ENCODE assay signal across 24 cellular contexts in genomic region chr10:77599651-77600050, GRCh38. TPM values are rescaled to one million over a fixed set of nuclear protein-coding genes. Genes with fewer than 3 reads are reported as not detected.
"Had no signal": no experiment of that assay in that cellular context is flagged by ENCODE, and none has a peak within 500 bp of the region (broad histone marks: within the 10 kb centered on the region; RNA-seq: fewer than 3 reads in every experiment).

No MANE protein-coding gene starts in this region.

- H3K4me3 ChIP-seq: heart left ventricle, left ventricle myocardium inferior, lung, right atrium auricular region, right lobe of liver, tibial nerve, vagina had no signal

- H3K4me1 ChIP-seq: left ventricle myocardium inferior, parathyroid adenoma, right atrium auricular region had no signal

- H3K36me3 Mint-ChIP-seq: immature natural killer cell; mesothelial cell of epicardium; naive B cell; stimulated activated memory B cell treated with anti-CD40 and anti-IgM and Interleukin-4, amounts not matched to agents 10 μg/mL and 1 μg/mL and 100 μg/mL, for 72 hours; type B pancreatic cell had no signal

- H3K27me3 Mint-ChIP-seq: naive B cell; stimulated activated memory B cell treated with anti-CD40 and anti-IgM and Interleukin-4, amounts not matched to agents 10 μg/mL and 1 μg/mL and 100 μg/mL, for 72 hours had no signal

- H3K36me3 ChIP-seq: heart left ventricle, left ventricle myocardium inferior, neutrophil, right atrium auricular region, right lobe of liver, tibial nerve, vagina had no signal

- DNase-seq: heart left ventricle; hypothalamus; immature natural killer cell; left ventricle myocardium inferior; naive B cell; occipital lobe; right lobe of liver; stimulated activated CD4-positive, alpha-beta T cell treated with anti-CD3 and anti-CD28 coated beads, Interleukin-4, amount 100 ng/mL, for 24 hours; stimulated activated naive CD4-positive, alpha-beta T cell treated with Interleukin-2 at 50 U/mL for 16 hours; stimulated activated naive CD8-positive, alpha-beta T cell treated with anti-CD3 and anti-CD28 coated beads, Interleukin-15, amount 100 ng/mL, for 72 hours; substantia nigra had no signal

- H3K27ac Mint-ChIP-seq: immature natural killer cell; mesothelial cell of epicardium; nephron; progenitor cell of endocrine pancreas; stimulated activated memory B cell treated with anti-CD40 and anti-IgM and Interleukin-4, amounts not matched to agents 10 μg/mL and 1 μg/mL and 100 μg/mL, for 72 hours; type B pancreatic cell had no signal

- ATAC-seq: heart left ventricle; right lobe of liver; stimulated activated memory B cell treated with anti-CD40 and anti-IgM and Interleukin-4, amounts not matched to agents 10 μg/mL and 1 μg/mL and 100 μg/mL, for 72 hours; stimulated activated naive CD8-positive, alpha-beta T cell treated with anti-CD3 and anti-CD28 coated beads, Interleukin-15, amount 100 ng/mL, for 72 hours had no signal

- FAIRE-seq: islet of Langerhans had no signal

- H3K27ac ChIP-seq: left ventricle myocardium inferior, neutrophil, parathyroid adenoma, right atrium auricular region, right lobe of liver, tibial nerve, vagina had no signal

- H2AFZ ChIP-seq: parathyroid adenoma had no signal

- H3K9me3 Mint-ChIP-seq: immature natural killer cell; mesothelial cell of epicardium; nephron; neural crest cell; stimulated activated naive CD8-positive, alpha-beta T cell treated with anti-CD3 and anti-CD28 coated beads, Interleukin-15, amount 100 ng/mL, for 72 hours; type B pancreatic cell had no signal

- H3K27me3 ChIP-seq: neutrophil, right atrium auricular region, right lobe of liver, tibial nerve, vagina had no signal

- H3K9me3 ChIP-seq: heart left ventricle, left ventricle myocardium inferior, neutrophil, right atrium auricular region, right lobe of liver, tibial nerve, vagina had no signal

- H3K9ac ChIP-seq: parathyroid adenoma had no signal

- H3K79me2 ChIP-seq: parathyroid adenoma had no signal

- H3K4me3 Mint-ChIP-seq: immature natural killer cell; mesothelial cell of epicardium; nephron; neural crest cell; stimulated activated memory B cell treated with anti-CD40 and anti-IgM and Interleukin-4, amounts not matched to agents 10 μg/mL and 1 μg/mL and 100 μg/mL, for 72 hours; stimulated activated naive CD8-positive, alpha-beta T cell treated with anti-CD3 and anti-CD28 coated beads, Interleukin-15, amount 100 ng/mL, for 72 hours; type B pancreatic cell had no signal

RNA-seq across cellular contexts. Expression of gene KCNMA1, which starts 38.0 kb away (rescaled TPM):
- polyA plus RNA-seq: immature natural killer cell had no signal
